In genomic region chr10:3755440-3756359, GRCh38 we compare ENCODE assay signal across 9 cellular contexts. TPM values are rescaled to one million over a fixed set of nuclear protein-coding genes. Genes with fewer than 3 reads are reported as not detected.
DNase-seq lines count a peak whose midpoint lies in the region; ATAC-seq, FAIRE-seq and TF ChIP-seq lines count a peak whose summit lies in the region.
"Had no signal": no experiment of that assay in that cellular context is flagged by ENCODE, and none has a peak within 500 bp of the region (broad histone marks: within the 10 kb centered on the region; RNA-seq: fewer than 3 reads in every experiment).

No MANE protein-coding gene starts in this region.

- ATAC-seq in HCT116 (peak; percentile 56), WTC11 (no peak), HG03175 (IDR thresholded peaks at IDR 0.05; ENCODE audit: unreplicated experiment) (no peak)

- no peaks in the 10 kb centered on the region for H4K20me1 ChIP-seq in HCT116 (ENCODE audit: insufficient read depth)

- H3K9ac ChIP-seq in HCT116 (ENCODE audit: low read length): peak overlapping the region; percentile 7; the same call in 1 of the 2 replicates

- no peak overlapping the region for H3K27ac Mint-ChIP-seq in WTC11

- no peaks in the 10 kb centered on the region for H3K9me2 ChIP-seq in HCT116 (ENCODE audit: insufficient read depth)

- RAD21 ChIA-PET in HCT116 (lab: Charles Lee; ENCODE audit: low non-redundant PET in 1 of 2, low total read pairs in 2 of 2, uncharacterized antibody in 2 of 2, unreplicated experiment in 2 of 2): interaction anchor here in 1 of 2 experiments (1.1 kb wide), 1 partner anchor 15 kb away, joined by 3 read pairs; no protein-coding TSS in a partner anchor

- no peaks in the 10 kb centered on the region for H3K79me2 ChIP-seq in HCT116 (ENCODE audit: insufficient read depth, low read length)

- H3K36me3 Mint-ChIP-seq in WTC11: no peaks in the 10 kb centered on the region

- no peak for TF ChIP-seq CTCF in AG04450 (IDR thresholded peaks at IDR 0.05; ENCODE audit: low read depth, low read length)
- TF ChIP-seq CTCF in HCT116 (IDR thresholded peaks at IDR 0.05 in 2 of 3, conservative IDR thresholded peaks at IDR 0.05 in 1 of 3; ENCODE audit: borderline replicate concordance in 1 of 3, insufficient read depth in 1 of 3, low read depth in 2 of 3, low read length in 2 of 3): no peak
- TF ChIP-seq CTCF in choroid plexus epithelial cell (conservative IDR thresholded peaks at IDR 0.05; ENCODE audit: low read depth, low read length): no peak
- TF ChIP-seq CTCF in WTC11 (IDR thresholded peaks at IDR 0.05): no peak

- H3K9me3 ChIP-seq in AG04450 (ENCODE audit: control insufficient read depth, insufficient read depth, low read length) (no peaks in the 10 kb centered on the region), HCT116 (ENCODE audit: control insufficient read depth in 1 of 2, insufficient read depth in 1 of 2, low read depth in 1 of 2, low read length in 2 of 2) (no peaks in the 10 kb centered on the region)

- H3K4me3 Mint-ChIP-seq in WTC11: no peak overlapping the region

- H3K4me3 ChIP-seq in AG04450 (ENCODE audit: low read depth, low read length): no peak overlapping the region
- H3K4me3 ChIP-seq in HCT116 (replicated peaks in 1 of 2; ENCODE audit: low read depth in 1 of 2, low read length in 2 of 2): peak overlapping the region in 1 of 2 experiments; percentile 33; a peak in 2 of 4 replicates
- H3K4me3 ChIP-seq in choroid plexus epithelial cell (ENCODE audit: low read depth, low read length): no peak overlapping the region

- POLR2A ChIA-PET in AG04450 (lab: Yijun Ruan, JAX) (interaction anchor here (1.2 to 1.9 kb wide), 2 partner anchors 20 to 30 kb away, joined by 3 to 6 read pairs; partner anchors contain the start of gene KLF6), HCT116 (lab: Charles Lee) (interaction anchor here (1.5 to 3.1 kb wide), 6 partner anchors 8 to 30 kb away, joined by 5 to 18 read pairs (median 7); partner anchors contain the start of gene KLF6), WTC11 (lab: Charles Lee) (interaction anchor here (1.5 kb wide), 1 partner anchor 30 kb away, joined by 3 read pairs; no protein-coding TSS in a partner anchor)

- H3K27ac ChIP-seq in AG04450 (ENCODE audit: low read depth, low read length): peak overlapping the region; percentile 35
- H3K27ac ChIP-seq in HCT116 (ENCODE audit: low read depth, low read length): no peak overlapping the region; the same call in 1 of the 2 replicates

- H3K4me2 ChIP-seq in HCT116 (ENCODE audit: low read length): peak overlapping the region; percentile 60

- DNase-seq in AG04450 (ENCODE audit: low read depth, low spot score) (no peak), HCT116 (ENCODE audit: low read depth, low spot score) (no peak), choroid plexus epithelial cell (ENCODE audit: low read depth) (peak; percentile 26), medulla oblongata (ENCODE audit: extremely low spot score) (peak; percentile 64), GM03348 (ENCODE audit: low spot score) (no peak), GM12892 (ENCODE audit: insufficient read length) (no peak), WTC11 (ENCODE audit: low spot score) (no peak)
- DNase-seq: NCI-H82 had no signal

- no peak for FAIRE-seq in GM12892 (lab: Jason Lieb, UNC)

- H3K4me1 Mint-ChIP-seq in WTC11: peaks cover under 1% of the 10 kb centered on the region; the same call in 1 of the 2 replicates

- H2AFZ ChIP-seq in HCT116 (ENCODE audit: low read depth, low read length, poor library complexity, severe bottlenecking): no peak overlapping the region

- H3K4me1 ChIP-seq in HCT116 (ENCODE audit: control insufficient read depth in 1 of 2, insufficient read depth in 2 of 2, low read length in 2 of 2): peaks cover 18 to 48% of the 10 kb centered on the region in 2 experiments

- TF ChIP-seq RAD21 in HCT116 (IDR thresholded peaks at IDR 0.05; ENCODE audit: low read depth): 0 out of 2 replicates have a peak, but pooled peaks have one; percentile 10

- CTCF ChIA-PET in AG04450 (lab: Charles Lee): no interaction called here
- CTCF ChIA-PET in HCT116 (lab: Charles Lee): no interaction called here
- CTCF ChIA-PET in WTC11 (lab: Charles Lee): no interaction called here

- TF ChIP-seq POLR2A in HCT116 (IDR thresholded peaks at IDR 0.05; ENCODE audit: borderline replicate concordance, extremely low read depth, insufficient read depth, insufficient read length): no peak
- no peak for TF ChIP-seq POLR2A in GM12892 (IDR thresholded peaks at IDR 0.05; ENCODE audit: low read depth, low read length)

- BruUV-seq in HCT116 (replicated peaks; lab: Mats Ljungman, UMichigan): no TSS peak

- no peaks in the 10 kb centered on the region for H3K36me3 ChIP-seq in HCT116 (ENCODE audit: control insufficient read depth in 1 of 2, insufficient read depth in 2 of 2, low read length in 2 of 2)

- H3K27me3 ChIP-seq in AG04450 (ENCODE audit: control insufficient read depth, insufficient read depth, low read length) (no peaks in the 10 kb centered on the region), HCT116 (ENCODE audit: insufficient read depth, low read length) (no peaks in the 10 kb centered on the region)

- intact Hi-C loops in HCT116 (cut with micrococcal nuclease): loop anchor here (1.0 to 10.0 kb wide), 2 partner anchors 55 to 291 kb away; no protein-coding TSS in a partner anchor

- peaks cover under 1% of the 10 kb centered on the region for H3K27me3 Mint-ChIP-seq in WTC11 (ENCODE audit: low read depth)

- H3K9me3 Mint-ChIP-seq in WTC11: no peaks in the 10 kb centered on the region

TF ChIP-seq in HCT116, 20 proteins besides CTCF, POLR2A, EP300 and RAD21 (continues in another document):
- TF ChIP-seq ZNF274 (IDR thresholded peaks at IDR 0.05; ENCODE audit: low read depth, low read length) (no peak), REST (IDR thresholded peaks at IDR 0.05; ENCODE audit: low read depth) (no peak), CEBPB (IDR thresholded peaks at IDR 0.05; ENCODE audit: low read depth) (no peak), POLR2AphosphoS5 (IDR thresholded peaks at IDR 0.05; ENCODE audit: low read depth, low read length) (no peak), ZFX (IDR thresholded peaks at IDR 0.05) (no peak), EZH2 (IDR thresholded peaks at IDR 0.05) (no peak)

TF ChIP-seq in WTC11, 78 proteins besides CTCF, POLR2A, EP300 and RAD21 (continues in another document):
- TF ChIP-seq ZNF671 (CRISPR knock-in tag; IDR thresholded peaks at IDR 0.05) (no peak), E2F1 (CRISPR knock-in tag; IDR thresholded peaks at IDR 0.05) (no peak), PRDM15 (CRISPR knock-in tag; IDR thresholded peaks at IDR 0.05) (no peak), SOX15 (CRISPR knock-in tag; IDR thresholded peaks at IDR 0.05) (no peak), NR2C2 (CRISPR knock-in tag; IDR thresholded peaks at IDR 0.05) (no peak), FOXP4 (CRISPR knock-in tag; IDR thresholded peaks at IDR 0.05) (no peak)

RNA-seq across cellular contexts. Expression of gene KLF6, which starts 29.3 kb away (rescaled TPM):
- polyA plus RNA-seq in AG04450 (2011; rRNA removed): 46.1 and 47.2 TPM in 2 replicates
- polyA minus RNA-seq in AG04450 (2011; rRNA and poly(A)+ RNA removed): 243 and 375 TPM in 2 replicates
- total RNA-seq in HCT116 (2021; ENCODE audit: unreplicated experiment): 82.2 TPM
- polyA plus RNA-seq in HCT116 (2012): 119 and 155 TPM in 2 replicates
- polyA plus RNA-seq in GM12892 (2012; ENCODE audit: missing spikeins): 43.8 TPM
- total RNA-seq in WTC11 (2021): 25.4 to 27.9 TPM (median 27.3 TPM) in 3 replicates

Comparison
In these comparisons a context has a peak if more than half of its experiments do, and no peak if none do; other contexts are left out.
1. DNase-seq: peak in choroid plexus epithelial cell (single experiment) and medulla oblongata (single experiment); none in AG04450 (single experiment), HCT116 (single experiment), GM03348 (single experiment), GM12892 (single experiment) and WTC11 (single experiment).